In the genomic region with DNA sequence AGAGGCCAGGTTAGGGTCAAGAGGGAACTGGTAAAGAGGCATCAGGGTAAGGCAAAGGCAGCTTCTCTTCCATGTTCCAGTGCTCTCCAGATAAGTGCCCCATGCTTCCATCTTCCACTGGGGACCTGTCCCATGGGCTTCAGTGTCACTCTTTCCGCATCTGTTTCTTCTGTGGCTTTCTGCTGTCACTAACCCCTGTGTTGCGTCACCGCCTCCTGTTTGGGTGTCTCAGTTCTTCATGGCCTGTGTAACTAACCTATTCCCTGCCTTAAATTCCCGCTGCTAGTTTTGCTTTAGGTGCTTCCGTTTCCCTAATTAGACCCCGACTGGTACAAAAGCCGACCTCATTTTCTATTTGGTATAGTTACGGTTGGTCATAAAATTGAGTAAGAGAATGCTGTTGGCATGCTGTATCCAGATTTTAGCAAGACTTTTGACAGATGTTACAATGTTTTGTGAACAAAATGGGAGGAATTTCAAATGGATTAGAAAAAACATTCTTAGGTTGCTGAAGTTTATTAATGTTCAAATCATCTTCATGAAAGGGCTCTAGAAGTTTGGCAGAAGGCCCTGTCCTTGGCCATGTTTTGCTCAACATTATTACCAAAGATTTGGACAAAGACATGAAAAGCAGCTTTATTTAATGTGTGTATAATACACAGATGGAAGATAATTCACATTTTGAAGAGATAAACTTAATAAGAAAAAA, we compare ENCODE assay signal across 17 cellular contexts.
DNase-seq lines count a peak whose midpoint lies in the region; FAIRE-seq and TF ChIP-seq lines count a peak whose summit lies in the region.
"Had no signal": no experiment of that assay in that cellular context is flagged by ENCODE, and none has a peak within 500 bp of the region (broad histone marks: within the 10 kb centered on the region; RNA-seq: fewer than 3 reads in every experiment).

No MANE protein-coding gene starts in this region.

- 74 to 84% methylated on average over 8 of the region's 8 CpGs for WGBS in testis, 2 donors

- CTCF ChIA-PET in activated naive CD4-positive, alpha-beta T cell treated with anti-CD3 and anti-CD28 coated beads for 36 hours (lab: Charles Lee): interaction anchor here (0.6 kb wide), 1 partner anchor 19 kb away, joined by 4 read pairs; no protein-coding TSS in a partner anchor

- peaks cover 22% of the 10 kb centered on the region for H3K36me3 Mint-ChIP-seq in activated naive CD4-positive, alpha-beta T cell treated with anti-CD3 and anti-CD28 coated beads, Interleukin-2, amount 50 U/mL, for 24 hours
- peaks cover 14% of the 10 kb centered on the region for H3K36me3 Mint-ChIP-seq in activated naive CD4-positive, alpha-beta T cell treated with anti-CD3 and anti-CD28 coated beads for 36 hours (ENCODE audit: low read depth)
- peaks cover 15% of the 10 kb centered on the region for H3K36me3 Mint-ChIP-seq in neural progenitor cell

- H3K4me3 ChIP-seq in fibroblast of villous mesenchyme (ENCODE audit: low read depth, low read length) (no peak overlapping the region), testis (no peak overlapping the region), neural progenitor cell (no peak overlapping the region)
- H3K4me3 ChIP-seq: GM23248, PC-9 had no signal

- peaks cover 9% of the 10 kb centered on the region for H3K4me1 ChIP-seq in testis
- no peaks in the 10 kb centered on the region for H3K4me1 ChIP-seq in neural progenitor cell

- no peaks in the 10 kb centered on the region for H3K9me3 ChIP-seq in testis
- H3K9me3 ChIP-seq in neural progenitor cell (ENCODE audit: low read depth): no peaks in the 10 kb centered on the region

- H3F3A ChIP-seq in neural progenitor cell (ENCODE audit: low read depth): no peaks in the 10 kb centered on the region

- FAIRE-seq in D721Med (lab: Jason Lieb, UNC): no peak
- FAIRE-seq: A204.1 had no signal

- H4K20me1 ChIP-seq in neural progenitor cell (ENCODE audit: low read depth): no peaks in the 10 kb centered on the region

- H3K27me3 Mint-ChIP-seq in activated naive CD4-positive, alpha-beta T cell treated with anti-CD3 and anti-CD28 coated beads, Interleukin-2, amount 50 U/mL, for 24 hours: no peaks in the 10 kb centered on the region
- no peaks in the 10 kb centered on the region for H3K27me3 Mint-ChIP-seq in activated naive CD4-positive, alpha-beta T cell treated with anti-CD3 and anti-CD28 coated beads for 36 hours (ENCODE audit: low read depth)
- H3K27me3 Mint-ChIP-seq in neural progenitor cell (ENCODE audit: insufficient read depth, low read depth): no peaks in the 10 kb centered on the region
- H3K27me3 Mint-ChIP-seq: activated CD4-positive, alpha-beta T cell treated with anti-CD3 and anti-CD28 coated beads for 36 hours; CD4-positive, alpha-beta T cell; natural killer cell treated with Interleukin-12 subunit alpha and Interleukin-12 subunit beta and Interleukin-15 and Interleukin-18, amount 100 ng/mL, for 72 hours had no signal

- TF ChIP-seq CTCF in fibroblast of villous mesenchyme (IDR thresholded peaks at IDR 0.05; ENCODE audit: insufficient read depth, low read depth, low read length) (no peak), testis (IDR thresholded peaks at IDR 0.05) (no peak), D721Med (IDR thresholded peaks at IDR 0.05; ENCODE audit: insufficient read depth, missing control alignments) (no peak), neural progenitor cell (IDR thresholded peaks at IDR 0.05) (no peak)

- H3K36me3 ChIP-seq in testis (ENCODE audit: low read depth, missing control alignments) (no peaks in the 10 kb centered on the region), neural progenitor cell (no peaks in the 10 kb centered on the region)

- TF ChIP-seq POLR2A in testis (IDR thresholded peaks at IDR 0.05): no peak

- H3K4me3 Mint-ChIP-seq in activated naive CD4-positive, alpha-beta T cell treated with anti-CD3 and anti-CD28 coated beads, Interleukin-2, amount 50 U/mL, for 24 hours: no peak overlapping the region
- no peak overlapping the region for H3K4me3 Mint-ChIP-seq in activated naive CD4-positive, alpha-beta T cell treated with anti-CD3 and anti-CD28 coated beads for 36 hours
- H3K4me3 Mint-ChIP-seq in neural progenitor cell: no peak overlapping the region
- H3K4me3 Mint-ChIP-seq: activated CD4-positive, alpha-beta T cell treated with anti-CD3 and anti-CD28 coated beads for 36 hours; CD4-positive, alpha-beta T cell; natural killer cell treated with Interleukin-12 subunit alpha and Interleukin-12 subunit beta and Interleukin-15 and Interleukin-18, amount 100 ng/mL, for 72 hours had no signal

- H3K27me3 ChIP-seq in testis: no peaks in the 10 kb centered on the region
- H3K27me3 ChIP-seq in neural progenitor cell: no peaks in the 10 kb centered on the region

- peaks cover 4% of the 10 kb centered on the region for H3K4me1 Mint-ChIP-seq in activated naive CD4-positive, alpha-beta T cell treated with anti-CD3 and anti-CD28 coated beads, Interleukin-2, amount 50 U/mL, for 24 hours
- H3K4me1 Mint-ChIP-seq in activated naive CD4-positive, alpha-beta T cell treated with anti-CD3 and anti-CD28 coated beads for 36 hours (ENCODE audit: low read depth): no peaks in the 10 kb centered on the region
- H3K4me1 Mint-ChIP-seq in neural progenitor cell: no peaks in the 10 kb centered on the region
- H3K4me1 Mint-ChIP-seq: activated CD4-positive, alpha-beta T cell treated with anti-CD3 and anti-CD28 coated beads for 36 hours had no signal

- H3K27ac Mint-ChIP-seq in activated naive CD4-positive, alpha-beta T cell treated with anti-CD3 and anti-CD28 coated beads, Interleukin-2, amount 50 U/mL, for 24 hours: peak overlapping the region; percentile 44
- H3K27ac Mint-ChIP-seq in activated naive CD4-positive, alpha-beta T cell treated with anti-CD3 and anti-CD28 coated beads for 36 hours: no peak overlapping the region
- no peak overlapping the region for H3K27ac Mint-ChIP-seq in neural progenitor cell
- H3K27ac Mint-ChIP-seq: activated CD4-positive, alpha-beta T cell treated with anti-CD3 and anti-CD28 coated beads for 36 hours; CD4-positive, alpha-beta T cell; natural killer cell treated with Interleukin-12 subunit alpha and Interleukin-12 subunit beta and Interleukin-15 and Interleukin-18, amount 100 ng/mL, for 72 hours had no signal

- intact Hi-C loops in activated naive CD4-positive, alpha-beta T cell treated with anti-CD3 and anti-CD28 coated beads for 36 hours (cut with micrococcal nuclease): no loop called here
- intact Hi-C loops in testis (cut with DNase I; ENCODE audit: low total_unique reads): no loop called here

- DNase-seq in activated naive CD4-positive, alpha-beta T cell treated with anti-CD3 and anti-CD28 coated beads for 36 hours: no peak
- DNase-seq in SIG-M5 (lab: John Stamatoyannopoulos, UW): peak; percentile 75
- peak; percentile 16 for DNase-seq in fibroblast of villous mesenchyme (ENCODE audit: low read depth)
- no peak for DNase-seq in testis
- DNase-seq in D721Med (ENCODE audit: insufficient read length, low spot score): no peak
- no peak for DNase-seq in neural progenitor cell (ENCODE audit: low spot score)
- no peak for DNase-seq in NCI-H187 treated with DMSO at 0.1 percent for 48 hours (lab: John Stamatoyannopoulos, UW)
- DNase-seq: activated CD4-positive, alpha-beta T cell treated with anti-CD3 and anti-CD28 coated beads for 36 hours; CD4-positive, alpha-beta T cell; DMS79; GM23248; NCI-H2029 treated with DMSO at 0.1 percent for 48 hours; NCI-H526; PC-9 had no signal

- H3K27ac ChIP-seq in testis (peak overlapping the region; percentile 1 to 26), neural progenitor cell (no peak overlapping the region)
- H3K27ac ChIP-seq: GM23248, PC-9 had no signal

- H3K9me3 Mint-ChIP-seq in activated naive CD4-positive, alpha-beta T cell treated with anti-CD3 and anti-CD28 coated beads, Interleukin-2, amount 50 U/mL, for 24 hours: no peaks in the 10 kb centered on the region
- H3K9me3 Mint-ChIP-seq in activated naive CD4-positive, alpha-beta T cell treated with anti-CD3 and anti-CD28 coated beads for 36 hours: no peaks in the 10 kb centered on the region
- H3K9me3 Mint-ChIP-seq in neural progenitor cell: no peaks in the 10 kb centered on the region
- H3K9me3 Mint-ChIP-seq: CD4-positive, alpha-beta T cell; natural killer cell treated with Interleukin-12 subunit alpha and Interleukin-12 subunit beta and Interleukin-15 and Interleukin-18, amount 100 ng/mL, for 72 hours had no signal

- H3K9ac ChIP-seq in neural progenitor cell: no peak overlapping the region
- H3K9ac ChIP-seq: GM23248 had no signal

- no peak overlapping the region for H3K4me2 ChIP-seq in neural progenitor cell
- H3K4me2 ChIP-seq: PC-9 had no signal

- no peaks in the 10 kb centered on the region for H3K79me2 ChIP-seq in neural progenitor cell (ENCODE audit: low read depth)

- no peak overlapping the region for H2AFZ ChIP-seq in neural progenitor cell (replicated peaks)
- H2AFZ ChIP-seq: GM23248, PC-9 had no signal

Comparison
In these comparisons a context has a peak if more than half of its experiments do, and no peak if none do; other contexts are left out.
1. DNase-seq: peak in SIG-M5 (single experiment) and fibroblast of villous mesenchyme (single experiment); none in activated naive CD4-positive, alpha-beta T cell treated with anti-CD3 and anti-CD28 coated beads for 36 hours (single experiment), testis (single experiment), D721Med (single experiment), neural progenitor cell (single experiment) and NCI-H187 treated with DMSO at 0.1 percent for 48 hours (single experiment).